Comparison of ENCODE assay signal across 8 cellular contexts in genomic region chr2:46913471-46914381, GRCh38. TPM values are rescaled to one million over a fixed set of nuclear protein-coding genes. Genes with fewer than 3 reads are reported as not detected.
A peak's percentile ranks its signal among the peaks of the same experiment; 100 is the strongest.
DNase-seq lines count a peak whose midpoint lies in the region; ATAC-seq and TF ChIP-seq lines count a peak whose summit lies in the region.

No MANE protein-coding gene starts in this region.

- intact Hi-C loops in HCT116 (cut with micrococcal nuclease) = no loop called here
- intact Hi-C loops in activated T-helper 2 cell treated with anti-CD3 and anti-CD28 coated beads, Interferon-gamma antibody, Interleukin-2, Interleukin-4, amounts not matched to agents 10 μg/mL and 5 μg/mL and 100 μg/mL, durations not matched to agents 14 hours and 24 hours and 36 hours (cut with micrococcal nuclease) = no loop called here

- H3K9me3 Mint-ChIP-seq in activated T-helper 2 cell treated with anti-CD3 and anti-CD28 coated beads, Interferon-gamma antibody, Interleukin-2, Interleukin-4, amounts not matched to agents 10 μg/mL and 5 μg/mL and 100 μg/mL, durations not matched to agents 14 hours and 24 hours and 36 hours = no peaks in the 10 kb centered on the region

- ATAC-seq in HCT116 (peak; percentile 23), HG02973 (IDR thresholded peaks at IDR 0.05; ENCODE audit: unreplicated experiment) (no peak), GM18909 (IDR thresholded peaks at IDR 0.05; ENCODE audit: poor library complexity, unreplicated experiment) (no peak)

- H3K9ac ChIP-seq in HCT116 (ENCODE audit: low read length) = peak overlapping the region; percentile 94

- no peaks in the 10 kb centered on the region for H3K9me2 ChIP-seq in HCT116 (ENCODE audit: insufficient read depth)

- H3K27ac ChIP-seq in HCT116 (ENCODE audit: low read depth, low read length) (no peak overlapping the region), tibial nerve (peak overlapping the region in 3 of 4 donors; percentile 92 to 99 (median 98))

- POLR2A ChIA-PET in HCT116 (lab: Charles Lee) = no interaction called here

- H3K36me3 ChIP-seq in HCT116 (ENCODE audit: control insufficient read depth in 1 of 2, insufficient read depth in 2 of 2, low read length in 2 of 2) = peaks cover 4 to 6% of the 10 kb centered on the region in 2 experiments; a peak in 3 of 4 replicates
- peaks cover 0 to 39% (median 4%) of the 10 kb centered on the region in 3 donors for H3K36me3 ChIP-seq in tibial nerve

- no peak overlapping the region for H3K27ac Mint-ChIP-seq in activated T-helper 2 cell treated with anti-CD3 and anti-CD28 coated beads, Interferon-gamma antibody, Interleukin-2, Interleukin-4, amounts not matched to agents 10 μg/mL and 5 μg/mL and 100 μg/mL, durations not matched to agents 14 hours and 24 hours and 36 hours

- peak in 2 of 3 experiments; percentile 30 to 49; a peak in 4 of 6 replicates for TF ChIP-seq CTCF in HCT116 (IDR thresholded peaks at IDR 0.05 in 2 of 3, conservative IDR thresholded peaks at IDR 0.05 in 1 of 3; ENCODE audit: borderline replicate concordance in 1 of 3, insufficient read depth in 1 of 3, low read depth in 2 of 3, low read length in 2 of 3)
- TF ChIP-seq CTCF in tibial nerve (IDR thresholded peaks at IDR 0.05) = no peak

- H3K4me3 Mint-ChIP-seq in activated T-helper 2 cell treated with anti-CD3 and anti-CD28 coated beads, Interferon-gamma antibody, Interleukin-2, Interleukin-4, amounts not matched to agents 10 μg/mL and 5 μg/mL and 100 μg/mL, durations not matched to agents 14 hours and 24 hours and 36 hours (ENCODE audit: low read depth) = peak overlapping the region; percentile 98

- H3K4me3 ChIP-seq in HCT116 (replicated peaks in 1 of 2; ENCODE audit: low read depth in 1 of 2, low read length in 2 of 2) = peak overlapping the region; percentile 87 to 93
- peak overlapping the region in 3 of 4 donors; percentile 65 to 96 (median 66) for H3K4me3 ChIP-seq in tibial nerve

- CTCF ChIA-PET in HCT116 (lab: Charles Lee) = interaction anchor here (0.6 to 1.7 kb wide), 3 partner anchors 9 to 409 kb away, joined by 3 to 5 read pairs (median 3); no protein-coding TSS in a partner anchor

- H3K79me2 ChIP-seq in HCT116 (ENCODE audit: insufficient read depth, low read length) = peaks cover 54% of the 10 kb centered on the region

- H2AFZ ChIP-seq in HCT116 (ENCODE audit: low read depth, low read length, poor library complexity, severe bottlenecking) = no peak overlapping the region

- H4K20me1 ChIP-seq in HCT116 (ENCODE audit: insufficient read depth) = peaks cover 16% of the 10 kb centered on the region; the same call in 1 of the 2 replicates

- RAD21 ChIA-PET in HCT116 (lab: Charles Lee; ENCODE audit: low non-redundant PET in 1 of 2, low total read pairs in 2 of 2, uncharacterized antibody in 2 of 2, unreplicated experiment in 2 of 2) = no interaction called here

- peaks cover 38% of the 10 kb centered on the region for H3K36me3 Mint-ChIP-seq in activated T-helper 2 cell treated with anti-CD3 and anti-CD28 coated beads, Interferon-gamma antibody, Interleukin-2, Interleukin-4, amounts not matched to agents 10 μg/mL and 5 μg/mL and 100 μg/mL, durations not matched to agents 14 hours and 24 hours and 36 hours (ENCODE audit: low read depth)

- H3K9me3 ChIP-seq in HCT116 (ENCODE audit: control insufficient read depth in 1 of 2, insufficient read depth in 1 of 2, low read depth in 1 of 2, low read length in 2 of 2) = no peaks in the 10 kb centered on the region
- no peaks in the 10 kb centered on the region for H3K9me3 ChIP-seq in tibial nerve

- BruUV-seq in HCT116 (replicated peaks; lab: Mats Ljungman, UMichigan) = no TSS peak

- H3K4me1 Mint-ChIP-seq in activated T-helper 2 cell treated with anti-CD3 and anti-CD28 coated beads, Interferon-gamma antibody, Interleukin-2, Interleukin-4, amounts not matched to agents 10 μg/mL and 5 μg/mL and 100 μg/mL, durations not matched to agents 14 hours and 24 hours and 36 hours (ENCODE audit: low read depth) = peaks cover 55% of the 10 kb centered on the region

- DNase-seq in A172 (ENCODE audit: low spot score) = peak; percentile 97
- DNase-seq in HCT116 (ENCODE audit: low read depth, low spot score) = peak; percentile 27
- no peak for DNase-seq in activated T-helper 2 cell treated with anti-CD3 and anti-CD28 coated beads, Interferon-gamma antibody, Interleukin-2, Interleukin-4, amounts not matched to agents 10 μg/mL and 5 μg/mL and 100 μg/mL, durations not matched to agents 14 hours and 24 hours and 36 hours (ENCODE audit: low spot score)
- peak; percentile 41 for DNase-seq in iPS-NIHi7 (ENCODE audit: extremely low spot score)
- no peak for DNase-seq in tibial nerve (ENCODE audit: low spot score in 2 of 2)
- no peak for DNase-seq in NCI-H128 (lab: John Stamatoyannopoulos, UW; ENCODE audit: unreplicated experiment)

- no peak for TF ChIP-seq POLR2A in HCT116 (IDR thresholded peaks at IDR 0.05; ENCODE audit: borderline replicate concordance, extremely low read depth, insufficient read depth, insufficient read length)
- TF ChIP-seq POLR2A in tibial nerve (IDR thresholded peaks at IDR 0.05) = no peak

- no peaks in the 10 kb centered on the region for H3K27me3 Mint-ChIP-seq in activated T-helper 2 cell treated with anti-CD3 and anti-CD28 coated beads, Interferon-gamma antibody, Interleukin-2, Interleukin-4, amounts not matched to agents 10 μg/mL and 5 μg/mL and 100 μg/mL, durations not matched to agents 14 hours and 24 hours and 36 hours (ENCODE audit: low read depth)

- H3K4me2 ChIP-seq in HCT116 (ENCODE audit: low read length) = peak overlapping the region; percentile 86

- H3K27me3 ChIP-seq in HCT116 (ENCODE audit: insufficient read depth, low read length) (no peaks in the 10 kb centered on the region), tibial nerve (no peaks in the 10 kb centered on the region)

- H3K4me1 ChIP-seq in HCT116 (ENCODE audit: control insufficient read depth in 1 of 2, insufficient read depth in 2 of 2, low read length in 2 of 2) = peaks cover 40 to 81% of the 10 kb centered on the region in 2 experiments
- H3K4me1 ChIP-seq in tibial nerve = peaks cover 0 to 43% (median 12%) of the 10 kb centered on the region in 4 donors

- no peak for TF ChIP-seq EP300 in tibial nerve (IDR thresholded peaks at IDR 0.05)

- TF ChIP-seq RAD21 in HCT116 (IDR thresholded peaks at IDR 0.05; ENCODE audit: low read depth) = no peak

- 80 to 82% methylated on average over 8 of the region's 8 CpGs for WGBS in tibial nerve, 2 donors

TF ChIP-seq in HCT116, 20 proteins besides CTCF, POLR2A, EP300 and RAD21 (continues in another document):
- TF ChIP-seq JUND (IDR thresholded peaks at IDR 0.05) (no peak), ZFX (IDR thresholded peaks at IDR 0.05) (no peak), YY1 (IDR thresholded peaks at IDR 0.05; ENCODE audit: extremely low read depth, insufficient replicate concordance, low read depth, low read length) (no peak), CBX3 (IDR thresholded peaks at IDR 0.05; ENCODE audit: low read depth) (no peak), REST (IDR thresholded peaks at IDR 0.05; ENCODE audit: low read depth) (no peak), EZH2 (IDR thresholded peaks at IDR 0.05) (no peak)

RNA-seq across cellular contexts. Expression of gene MCFD2, which starts 1.9 kb away (rescaled TPM):
- 211 and 213 TPM in 2 replicates for total RNA-seq in A172 (2014; rRNA removed; shearing (Covaris generic))
- total RNA-seq in HCT116 (2021; ENCODE audit: unreplicated experiment) = 73.9 TPM
- 57.7 and 60.5 TPM in 2 replicates for polyA plus RNA-seq in HCT116 (2012)
- total RNA-seq in activated T-helper 2 cell treated with anti-CD3 and anti-CD28 coated beads, Interferon-gamma antibody, Interleukin-2, Interleukin-4, amounts not matched to agents 10 μg/mL and 5 μg/mL and 100 μg/mL, durations not matched to agents 14 hours and 24 hours and 36 hours = 45.2 and 46.0 TPM in 2 replicates
- 100 to 1,000 TPM in 1 of 4 donors, 10 to 100 TPM in 3; 49.2 to 111 (median 56.0) TPM for total RNA-seq in tibial nerve

RNA-seq across cellular contexts. Expression of gene TTC7A, which starts 27.3 kb away (rescaled TPM):
- total RNA-seq in A172 (2014; rRNA removed; shearing (Covaris generic)) = 14.4 and 22.0 TPM in 2 replicates
- 17.7 TPM for total RNA-seq in HCT116 (2021; ENCODE audit: unreplicated experiment)
- polyA plus RNA-seq in HCT116 (2012) = 15.1 and 15.3 TPM in 2 replicates
- 75.2 and 75.5 TPM in 2 replicates for total RNA-seq in activated T-helper 2 cell treated with anti-CD3 and anti-CD28 coated beads, Interferon-gamma antibody, Interleukin-2, Interleukin-4, amounts not matched to agents 10 μg/mL and 5 μg/mL and 100 μg/mL, durations not matched to agents 14 hours and 24 hours and 36 hours
- total RNA-seq in tibial nerve = 10 to 100 TPM; 37.4 to 59.8 (median 51.7) TPM

Comparison
In these comparisons a context has a peak if more than half of its experiments do, and no peak if none do; other contexts are left out.
1. DNase-seq: peak in A172 (single experiment), HCT116 (single experiment) and iPS-NIHi7 (single experiment); none in activated T-helper 2 cell treated with anti-CD3 and anti-CD28 coated beads, Interferon-gamma antibody, Interleukin-2, Interleukin-4, amounts not matched to agents 10 μg/mL and 5 μg/mL and 100 μg/mL, durations not matched to agents 14 hours and 24 hours and 36 hours (single experiment), tibial nerve (0 of 2) and NCI-H128 (single experiment).
2. CTCF ChIP-seq: peak in HCT116 (2 of 3); none in tibial nerve (0 of 5).